In genomic region chr3:40920041-40920440, GRCh38 we compare ENCODE assay signal across 13 cellular contexts.
DNase-seq lines count a peak whose midpoint lies in the region; ATAC-seq, FAIRE-seq and TF ChIP-seq lines count a peak whose summit lies in the region.
"Had no signal": no experiment of that assay in that cellular context is flagged by ENCODE, and none has a peak within 500 bp of the region (broad histone marks: within the 10 kb centered on the region; RNA-seq: fewer than 3 reads in every experiment).

No MANE protein-coding gene starts in this region.

- TF ChIP-seq CTCF in H1 (IDR thresholded peaks at IDR 0.05; ENCODE audit: control extremely low read depth in 1 of 3, insufficient read depth in 1 of 3, low read depth in 1 of 3, low read length in 3 of 3), result no peak
- TF ChIP-seq CTCF in omental fat pad (IDR thresholded peaks at IDR 0.05), result no peak

- POLR2A ChIA-PET in H1 (lab: Charles Lee; ENCODE audit: partially characterized antibody), result interaction anchor here (0.8 to 1.5 kb wide), 3 partner anchors 10 to 279 kb away, joined by 3 to 6 read pairs (median 3); no protein-coding TSS in a partner anchor

- no peak overlapping the region for H2BK12ac ChIP-seq in H1 (ENCODE audit: low read depth, low read length)

- no peaks in the 10 kb centered on the region; the same call in 1 of the 2 replicates for H3K23me2 ChIP-seq in H1 (ENCODE audit: low read depth, low read length)

- FAIRE-seq in H1 (lab: Jason Lieb, UNC), result peak; percentile 93

- no peak overlapping the region for H4K5ac ChIP-seq in H1 (ENCODE audit: insufficient read length, low read depth, low read length)

- H4K8ac ChIP-seq in H1 (ENCODE audit: extremely low read depth, insufficient read depth, low read length), result no peak overlapping the region

- TF ChIP-seq RAD21 in H1 (IDR thresholded peaks at IDR 0.05 in 1 of 2, conservative IDR thresholded peaks at IDR 0.05 in 1 of 2; ENCODE audit: low read depth in 2 of 2, low read length in 2 of 2), result no peak; a peak in 1 of 4 replicates

- H2BK20ac ChIP-seq in H1 (ENCODE audit: low read length), result no peak overlapping the region

- H4K91ac ChIP-seq in H1 (replicated peaks; ENCODE audit: insufficient read length, low read length), result no peak overlapping the region

- WGBS in H1 (ENCODE audit: extremely low coverage in 1 of 2, insufficient coverage in 1 of 2, insufficient read length in 1 of 2, insufficient replicate concordance in 2 of 2, low coverage in 1 of 2, low lambda C conversion rate in 2 of 2, missing lambda C conversion rate in 1 of 2), 2 experiments, result 58% methylated on average over 2 of the region's 2 CpGs; no CpG with 5 or more reads in 1 of the 2 experiments

- no peak overlapping the region for H2BK5ac ChIP-seq in H1 (ENCODE audit: low read depth, low read length)

- H3K36me3 ChIP-seq in NT2/D1 (ENCODE audit: insufficient read depth, insufficient read length, low read length) (no peaks in the 10 kb centered on the region), H1 (ENCODE audit: control insufficient read depth in 2 of 4, insufficient read depth in 4 of 4, low read length in 3 of 4) (no peaks in the 10 kb centered on the region)

- no peak overlapping the region for H2AFZ ChIP-seq in H1 (ENCODE audit: low read length)

- CTCF ChIA-PET in H1 (lab: Charles Lee; ENCODE audit: partially characterized antibody), result interaction anchor here (1.1 to 1.5 kb wide), 6 partner anchors 11 to 592 kb away, joined by 3 to 5 read pairs (median 4); no protein-coding TSS in a partner anchor

- no peak overlapping the region for H3K56ac ChIP-seq in H1 (replicated peaks; ENCODE audit: insufficient read length, low read depth, low read length)

- H3K79me1 ChIP-seq in H1 (ENCODE audit: low read depth, low read length), result no peaks in the 10 kb centered on the region; the same call in 1 of the 2 replicates

- H3K9me3 ChIP-seq in NT2/D1 (ENCODE audit: insufficient read depth, low read length), result peaks cover 12% of the 10 kb centered on the region; the same call in 1 of the 2 replicates
- H3K9me3 ChIP-seq in H1 (ENCODE audit: insufficient read depth in 2 of 2, low read depth in 1 of 2, low read length in 1 of 2), result peaks cover 0 to 3% of the 10 kb centered on the region in 2 experiments; a peak in 1 of 4 replicates

- no peak overlapping the region for H2AK5ac ChIP-seq in H1 (ENCODE audit: low read depth, low read length)

- TF ChIP-seq POLR2A in H1 (IDR thresholded peaks at IDR 0.05; ENCODE audit: control extremely low read depth in 1 of 2, low read depth in 2 of 2, low read length in 2 of 2), result no peak

- no peak overlapping the region for H3K14ac ChIP-seq in H1 (ENCODE audit: insufficient read length)

- H3K23ac ChIP-seq in H1 (ENCODE audit: insufficient read length), result no peak overlapping the region

- H3K27me3 ChIP-seq in NT2/D1 (ENCODE audit: insufficient read depth, insufficient read length) (no peaks in the 10 kb centered on the region), H1 (replicated peaks in 1 of 4; ENCODE audit: control insufficient read depth in 3 of 4, extremely low read depth in 1 of 4, insufficient read depth in 3 of 4, low read length in 3 of 4) (no peaks in the 10 kb centered on the region)

- no peak overlapping the region for H2BK15ac ChIP-seq in H1 (ENCODE audit: low read length)

- H4K20me1 ChIP-seq in H1 (replicated peaks in 1 of 2; ENCODE audit: control insufficient read depth in 1 of 2, insufficient read depth in 2 of 2, low read length in 2 of 2), result no peaks in the 10 kb centered on the region

- H3K4me1 ChIP-seq in NT2/D1 (ENCODE audit: insufficient read depth, insufficient read length), result peaks cover 2% of the 10 kb centered on the region
- H3K4me1 ChIP-seq in H1 (replicated peaks in 1 of 4; ENCODE audit: control insufficient read depth in 3 of 4, insufficient read depth in 4 of 4, low read length in 3 of 4), result peaks cover 0 to 13% (median 3%) of the 10 kb centered on the region in 4 experiments; a peak in 2 of 7 replicates

- no peak overlapping the region for H3K9ac ChIP-seq in NT2/D1 (ENCODE audit: insufficient read length, low read depth)
- H3K9ac ChIP-seq in H1 (replicated peaks in 1 of 4; ENCODE audit: extremely low read depth in 1 of 4, low read depth in 3 of 4, low read length in 3 of 4), result no peak overlapping the region

- H3K4ac ChIP-seq in H1 (replicated peaks; ENCODE audit: insufficient read length, low read depth, low read length), result no peak overlapping the region

- H3K4me3 ChIP-seq in NT2/D1 (ENCODE audit: insufficient read length, low read depth), result no peak overlapping the region
- peak overlapping the region in 1 of 4 experiments; percentile 14; a peak in 1 of 8 replicates for H3K4me3 ChIP-seq in H1 (ENCODE audit: extremely low read depth in 1 of 4, insufficient read depth in 2 of 4, low read depth in 3 of 4, low read length in 4 of 4)

- intact Hi-C loops in left cardiac atrium (cut with DNase I), result no loop called here

- H2BK120ac ChIP-seq in H1 (replicated peaks; ENCODE audit: low read depth, low read length), result no peak overlapping the region

- no peak for TF ChIP-seq EP300 in H1 (IDR thresholded peaks at IDR 0.05; ENCODE audit: borderline replicate concordance in 1 of 2, low read depth in 2 of 2, low read length in 2 of 2)

- ATAC-seq in GM21619 (IDR thresholded peaks at IDR 0.05; ENCODE audit: unreplicated experiment) (peak; percentile 49), omental fat pad (ENCODE audit: low FRiP score) (no peak), HG03196 (IDR thresholded peaks at IDR 0.05; ENCODE audit: unreplicated experiment) (no peak), left cardiac atrium (no peak)

- no peaks in the 10 kb centered on the region for H3K79me2 ChIP-seq in H1 (ENCODE audit: control insufficient read depth in 1 of 2, insufficient read depth in 2 of 2, low read length in 2 of 2)

- H3K18ac ChIP-seq in H1 (ENCODE audit: extremely low read depth, low read length), result no peak overlapping the region

- H3K27ac ChIP-seq in H1 (ENCODE audit: low read depth, low read length), result no peak overlapping the region
- H3K27ac ChIP-seq: VCaP had no signal

- peak overlapping the region in 1 of 2 experiments; percentile 18; a peak in 1 of 4 replicates for H3K4me2 ChIP-seq in H1 (ENCODE audit: insufficient read depth in 1 of 2, low read depth in 2 of 2, low read length in 2 of 2)

- peak; percentile 75 for DNase-seq in NT2/D1 (ENCODE audit: low read depth, low spot score)
- DNase-seq in H1 (ENCODE audit: low read depth in 1 of 2, low spot score in 2 of 2), result no peak
- DNase-seq in myocyte (ENCODE audit: low read depth), result peak; percentile 69
- no peak for DNase-seq in NCI-H2029 (lab: John Stamatoyannopoulos, UW)
- no peak for DNase-seq in omental fat pad (ENCODE audit: low spot score)
- DNase-seq in left cardiac atrium, result no peak
- DNase-seq: activated T-cell treated with anti-CD3 and anti-CD28 coated beads, Interleukin-2, amount 50 U/mL, for 72 hours; COR-L47; SHP77 treated with DMSO at 0.1 percent for 48 hours; substantia nigra had no signal

TF ChIP-seq in H1, 55 proteins besides CTCF, POLR2A, EP300 and RAD21 (continues in another document):
- TF ChIP-seq ZNF274 (IDR thresholded peaks at IDR 0.05; ENCODE audit: borderline replicate concordance, extremely low read depth, low read length) (no peak), JUND (IDR thresholded peaks at IDR 0.05; ENCODE audit: low read length) (peak; percentile 94), NRF1 (IDR thresholded peaks at IDR 0.05; ENCODE audit: low read depth, low read length) (no peak), E2F6 (IDR thresholded peaks at IDR 0.05) (no peak), SP2 (IDR thresholded peaks at IDR 0.05; ENCODE audit: low read length) (no peak), ATF2 (IDR thresholded peaks at IDR 0.05; ENCODE audit: low read length) (no peak), SP4 (IDR thresholded peaks at IDR 0.05; ENCODE audit: low read length) (no peak), HDAC6 (IDR thresholded peaks at IDR 0.05; ENCODE audit: low read depth, low read length) (no peak), CBX8 (IDR thresholded peaks at IDR 0.05; ENCODE audit: borderline replicate concordance, low read depth, low read length) (no peak), SIN3A (conservative IDR thresholded peaks at IDR 0.05 in 1 of 2, IDR thresholded peaks at IDR 0.05 in 1 of 2; ENCODE audit: low read depth in 1 of 2, low read length in 2 of 2) (no peak), BRCA1 (IDR thresholded peaks at IDR 0.05; ENCODE audit: low read depth, low read length) (no peak), POU5F1 (IDR thresholded peaks at IDR 0.05; ENCODE audit: low read depth, low read length) (0 out of 2 replicates have a peak, but pooled peaks have one; percentile 31), KDM5A (IDR thresholded peaks at IDR 0.05; ENCODE audit: low read length) (no peak), TCF12 (IDR thresholded peaks at IDR 0.05; ENCODE audit: low read depth, low read length) (no peak), KDM1A (IDR thresholded peaks at IDR 0.05; ENCODE audit: borderline replicate concordance, low read length) (no peak), CEBPB (IDR thresholded peaks at IDR 0.05; ENCODE audit: low read depth, low read length) (no peak), SRF (IDR thresholded peaks at IDR 0.05; ENCODE audit: low read depth, low read length) (no peak), HDAC2 (IDR thresholded peaks at IDR 0.05; ENCODE audit: borderline replicate concordance in 1 of 2, low read depth in 2 of 2, low read length in 2 of 2) (no peak), BCL11A (IDR thresholded peaks at IDR 0.05; ENCODE audit: low read depth in 2 of 2, low read length in 2 of 2) (no peak), MAX (IDR thresholded peaks at IDR 0.05) (0 out of 2 replicates have a peak, but pooled peaks have one; percentile 12)

Comparison
In these comparisons a context has a peak if more than half of its experiments do, and no peak if none do; other contexts are left out.
1. DNase-seq: peak in NT2/D1 (single experiment) and myocyte (single experiment); none in H1 (0 of 2), NCI-H2029 (single experiment), omental fat pad (single experiment) and left cardiac atrium (single experiment).